Comparison of ENCODE assay signal across 8 cellular contexts in the genomic region with DNA sequence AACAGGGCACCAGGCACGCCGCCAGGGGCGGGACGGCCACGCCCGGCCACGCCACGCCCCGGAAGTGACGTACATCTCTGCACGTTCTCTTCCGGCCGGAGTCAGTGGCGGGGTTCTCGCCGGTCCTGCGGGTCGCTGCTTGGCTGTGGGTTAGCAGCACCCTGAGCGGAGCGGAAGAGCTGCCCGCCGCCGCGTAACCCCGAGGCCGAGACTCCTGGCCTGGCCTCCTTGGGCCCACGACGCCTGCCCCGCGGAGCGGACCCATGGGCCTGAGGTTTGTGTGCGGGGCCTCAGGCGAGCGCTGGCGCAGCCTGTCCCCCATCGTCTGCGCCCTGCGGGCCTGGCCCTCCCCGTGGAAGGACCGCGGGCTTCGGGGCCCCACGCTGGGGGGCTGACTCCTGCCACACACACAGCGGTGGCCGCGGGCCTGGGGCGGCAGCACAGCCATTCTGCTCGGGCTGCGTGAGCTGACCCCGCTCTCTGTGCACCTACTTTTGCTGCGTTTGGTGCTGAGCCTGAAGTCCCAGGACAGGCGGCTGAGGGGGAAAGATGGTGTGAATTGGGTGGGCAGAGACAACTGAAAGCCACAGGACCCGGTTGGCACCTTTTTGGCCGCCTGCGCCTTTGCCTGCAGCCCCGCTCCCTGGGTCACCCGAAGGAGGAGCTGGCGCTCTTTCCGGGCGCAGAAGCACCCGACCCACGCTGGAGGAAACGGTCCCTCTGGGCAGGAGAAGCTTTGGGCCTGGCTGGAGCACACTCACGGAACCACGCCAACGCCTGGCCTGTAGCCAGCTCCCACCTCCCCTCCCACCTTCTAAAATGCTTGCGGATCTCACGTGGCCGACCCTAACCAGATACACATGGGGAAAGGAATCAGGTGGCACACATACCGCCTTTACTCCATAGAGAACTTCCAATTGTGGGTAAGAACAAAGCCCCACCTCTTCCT. TPM values are rescaled to one million over a fixed set of nuclear protein-coding genes. Genes with fewer than 3 reads are reported as not detected.
DNase-seq lines count a peak whose midpoint lies in the region; ATAC-seq and TF ChIP-seq lines count a peak whose summit lies in the region.

No MANE protein-coding gene starts in this region.

- no peak overlapping the region; the same call in 1 of the 2 replicates for H2BK120ac ChIP-seq in IMR-90 (ENCODE audit: low read depth, low read length)

- peak overlapping the region; percentile 85 for H3K4ac ChIP-seq in IMR-90 (ENCODE audit: low read depth, low read length)

- peak overlapping the region; percentile 100 for H3K4me2 ChIP-seq in IMR-90 (ENCODE audit: low read depth, low read length)
- H3K4me2 ChIP-seq in OCI-LY1 (ENCODE audit: low read length): peak overlapping the region; percentile 78

- POLR2A ChIA-PET in IMR-90 (lab: Charles Lee; ENCODE audit: unreplicated experiment): no interaction called here

- peak; percentile 87 for DNase-seq in CMK (ENCODE audit: low read depth)
- DNase-seq in IMR-90: peak; percentile 85
- DNase-seq in activated T-cell treated with anti-CD3 and anti-CD28 coated beads for 24 hours (ENCODE audit: low read depth): peak; percentile 95
- DNase-seq in epithelial cell of prostate (ENCODE audit: low read depth, low spot score): peak; percentile 71
- DNase-seq in mucosa of descending colon: peak; percentile 97 to 99 (median 98)
- peak; percentile 93 to 94 for DNase-seq in stimulated activated CD8-positive, alpha-beta memory T cell treated with anti-CD3 and anti-CD28 coated beads, Interleukin-2, amount 100 ng/mL, for 1 hour (ENCODE audit: low read depth in 2 of 2)

- TF ChIP-seq RAD21 in IMR-90 (IDR thresholded peaks at IDR 0.05; ENCODE audit: low read length): no peak

- peak overlapping the region; percentile 85 for H2AK5ac ChIP-seq in IMR-90 (ENCODE audit: low read depth, low read length)

- peak; percentile 90 for TF ChIP-seq POLR2A in IMR-90 (IDR thresholded peaks at IDR 0.05; ENCODE audit: low read depth, low read length)

- H3K9ac ChIP-seq in IMR-90 (ENCODE audit: low read depth, low read length) (peak overlapping the region; percentile 91), OCI-LY1 (ENCODE audit: low read length) (peak overlapping the region; percentile 84)

- H3K9me3 ChIP-seq in IMR-90 (ENCODE audit: control insufficient read depth, insufficient read depth, low read length) (no peaks in the 10 kb centered on the region), OCI-LY1 (ENCODE audit: low read length) (no peaks in the 10 kb centered on the region), mucosa of descending colon (no peaks in the 10 kb centered on the region)

- dilution Hi-C loops in IMR-90 (cut with HindIII; ENCODE audit: low sequenced_read_pairs, unreplicated experiment): no loop called here

- peak overlapping the region; percentile 56; the same call in 1 of the 2 replicates for H3K56ac ChIP-seq in IMR-90 (ENCODE audit: extremely low read depth, insufficient read depth, low read length)

- in situ Hi-C loops in IMR-90 (cut with MboI; ENCODE audit: low sequenced_read_pairs): no loop called here

- peak overlapping the region; percentile 50 to 83; a peak in 1 of 4 replicates for H4K8ac ChIP-seq in IMR-90 (ENCODE audit: low read depth in 2 of 2, low read length in 2 of 2)

- 0 out of 2 replicates have a peak, but pooled peaks cover 3% of the 10 kb centered on the region for H3F3A ChIP-seq in OCI-LY1 (ENCODE audit: insufficient read depth, low read length)

- H3K9me2 ChIP-seq in OCI-LY1 (ENCODE audit: low read depth, low read length): no peaks in the 10 kb centered on the region

- peak overlapping the region; percentile 95 for H3K4me3 ChIP-seq in IMR-90 (ENCODE audit: insufficient read depth, low read depth, low read length)
- H3K4me3 ChIP-seq in OCI-LY1 (ENCODE audit: low read depth, low read length, poor library complexity, severe bottlenecking): peak overlapping the region; percentile 91
- H3K4me3 ChIP-seq in mucosa of descending colon: peak overlapping the region; percentile 75

- peaks cover 49% of the 10 kb centered on the region for H4K20me1 ChIP-seq in IMR-90 (ENCODE audit: insufficient read depth, low read length)
- no peaks in the 10 kb centered on the region for H4K20me1 ChIP-seq in OCI-LY1 (ENCODE audit: insufficient read depth, low read length)

- TSS peak; percentile 52 for BruUV-seq in IMR-90 (replicated peaks; lab: Mats Ljungman, UMichigan)

- TF ChIP-seq CTCF in IMR-90 (conservative IDR thresholded peaks at IDR 0.05; ENCODE audit: low read depth, low read length): no peak
- no peak for TF ChIP-seq CTCF in OCI-LY1 (IDR thresholded peaks at IDR 0.05; ENCODE audit: low read length)
- no peak for TF ChIP-seq CTCF in mucosa of descending colon (IDR thresholded peaks at IDR 0.05)

- peak overlapping the region; percentile 75 for H4K91ac ChIP-seq in IMR-90 (ENCODE audit: insufficient read depth, low read depth, low read length)

- CTCF ChIA-PET in IMR-90 (lab: Yijun Ruan, JAX): no interaction called here

- peak overlapping the region; percentile 61 for H4K5ac ChIP-seq in IMR-90 (ENCODE audit: low read depth, low read length)

- H3K23ac ChIP-seq in IMR-90 (ENCODE audit: low read depth, low read length): peak overlapping the region; percentile 84

- H3K27me3 ChIP-seq in IMR-90 (ENCODE audit: control insufficient read depth, insufficient read depth, low read length) (no peaks in the 10 kb centered on the region), OCI-LY1 (ENCODE audit: insufficient read depth, low read length) (no peaks in the 10 kb centered on the region)

- H3K14ac ChIP-seq in IMR-90 (replicated peaks; ENCODE audit: low read depth, low read length): peak overlapping the region; percentile 61

- peaks cover 33 to 73% of the 10 kb centered on the region in 2 experiments; a peak in 3 of 4 replicates for H3K79me1 ChIP-seq in IMR-90 (ENCODE audit: low read depth in 1 of 2, low read length in 2 of 2)

- intact Hi-C loops in IMR-90 (cut with micrococcal nuclease): loop anchor here (2.0 to 5.0 kb wide), 2 partner anchors 93 to 170 kb away; a partner anchor contains a TSS
- intact Hi-C loops in mucosa of descending colon (cut with DNase I, micrococcal nuclease): loop anchor here (10.0 kb wide), 2 partner anchors 90 to 170 kb away; a partner anchor contains a TSS

- no peak overlapping the region for H2BK15ac ChIP-seq in IMR-90 (ENCODE audit: low read depth, low read length)

- 0 out of 2 replicates have a peak, but pooled peaks cover 9% of the 10 kb centered on the region for H3K9me1 ChIP-seq in IMR-90 (ENCODE audit: insufficient read depth, low read length)

- peak overlapping the region; percentile 94 for H3K27ac ChIP-seq in IMR-90 (ENCODE audit: insufficient read depth, low read length)
- peak overlapping the region; percentile 76 for H3K27ac ChIP-seq in OCI-LY1 (ENCODE audit: low read depth, low read length, poor library complexity, severe bottlenecking)
- H3K27ac ChIP-seq in epithelial cell of prostate: peak overlapping the region; percentile 100

- H2AK9ac ChIP-seq in IMR-90 (replicated peaks; ENCODE audit: low read depth, low read length, poor library complexity): peak overlapping the region; percentile 99

- H2AFZ ChIP-seq in IMR-90 (replicated peaks; ENCODE audit: low read length, poor library complexity): peak overlapping the region; percentile 96
- H2AFZ ChIP-seq in OCI-LY1 (ENCODE audit: low read length): no peak overlapping the region

- ATAC-seq in GM21360 (IDR thresholded peaks at IDR 0.05; ENCODE audit: unreplicated experiment): peak; percentile 37
- peak; percentile 62 for ATAC-seq in IMR-90 (ENCODE audit: low read depth)
- ATAC-seq in mucosa of descending colon: peak; percentile 86

- H2BK5ac ChIP-seq in IMR-90 (ENCODE audit: low read depth, low read length, poor library complexity, severe bottlenecking): peak overlapping the region; percentile 90

- H3K36me3 ChIP-seq in IMR-90 (ENCODE audit: control insufficient read depth, insufficient read depth, low read length): peaks cover 57% of the 10 kb centered on the region
- H3K36me3 ChIP-seq in OCI-LY1 (ENCODE audit: insufficient read depth, low read length): peaks cover 42% of the 10 kb centered on the region
- no peaks in the 10 kb centered on the region for H3K36me3 ChIP-seq in mucosa of descending colon (ENCODE audit: low read depth)

- no peaks in the 10 kb centered on the region for H3K79me2 ChIP-seq in OCI-LY1 (ENCODE audit: insufficient read depth, low read length)

- H2BK20ac ChIP-seq in IMR-90 (ENCODE audit: low read depth, low read length): no peak overlapping the region

- H3K18ac ChIP-seq in IMR-90 (ENCODE audit: low read depth, low read length): no peak overlapping the region

- WGBS in IMR-90 (ENCODE audit: extremely low coverage in 2 of 2, insufficient read length in 1 of 2), 2 experiments: 0% methylated on average over 18 of the region's 70 CpGs; no CpG with 5 or more reads in 1 of the 2 experiments

- H3K4me1 ChIP-seq in IMR-90 (ENCODE audit: control insufficient read depth, insufficient read depth, low read length) (peaks cover 16% of the 10 kb centered on the region), OCI-LY1 (ENCODE audit: insufficient read depth, low read length, severe bottlenecking) (peaks cover 68% of the 10 kb centered on the region), mucosa of descending colon (ENCODE audit: low read depth) (peaks cover 34% of the 10 kb centered on the region)

TF ChIP-seq in IMR-90, 13 proteins besides CTCF, POLR2A, EP300 and RAD21:
- TF ChIP-seq, protein P1, sequence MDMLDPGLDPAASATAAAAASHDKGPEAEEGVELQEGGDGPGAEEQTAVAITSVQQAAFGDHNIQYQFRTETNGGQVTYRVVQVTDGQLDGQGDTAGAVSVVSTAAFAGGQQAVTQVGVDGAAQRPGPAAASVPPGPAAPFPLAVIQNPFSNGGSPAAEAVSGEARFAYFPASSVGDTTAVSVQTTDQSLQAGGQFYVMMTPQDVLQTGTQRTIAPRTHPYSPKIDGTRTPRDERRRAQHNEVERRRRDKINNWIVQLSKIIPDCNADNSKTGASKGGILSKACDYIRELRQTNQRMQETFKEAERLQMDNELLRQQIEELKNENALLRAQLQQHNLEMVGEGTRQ (IDR thresholded peaks at IDR 0.05; ENCODE audit: low read depth, low read length): no peak
- TF ChIP-seq MXI1 (IDR thresholded peaks at IDR 0.05; ENCODE audit: borderline replicate concordance, low read depth, low read length): peak; percentile 72; the same call in 1 of the 2 replicates
- TF ChIP-seq BHLHE40 (IDR thresholded peaks at IDR 0.05; ENCODE audit: low read depth, low read length): peak; percentile 88
- TF ChIP-seq MAZ (IDR thresholded peaks at IDR 0.05; ENCODE audit: borderline replicate concordance, low read depth, low read length): 0 out of 2 replicates have a peak, but pooled peaks have one; percentile 17
TF ChIP-seq in IMR-90: peak in this region for 3.

RNA-seq across cellular contexts. Expression of a gene that starts 28.1 kb away (rescaled TPM):
- total RNA-seq in IMR-90 (2012; rRNA removed) (10.9 and 19.2 TPM in 2 replicates), mucosa of descending colon (10 to 100 TPM; 18.2 to 23.8 (median 23.5) TPM)
- 11.3 and 12.6 TPM in 2 replicates for polyA plus RNA-seq in IMR-90 (2012; rRNA removed)
- polyA plus RNA-seq in IMR-90 (2012; cell fraction: cytosol; rRNA removed): 5.4 and 8.4 TPM in 2 replicates
- 6.7 and 10.4 TPM in 2 replicates for polyA plus RNA-seq in IMR-90 (2012; cell fraction: nucleus; rRNA removed; ENCODE audit: low replicate concordance)

RNA-seq across cellular contexts. Expression of a gene that starts 28.3 kb away (rescaled TPM):
- 1.6 and 1.7 TPM in 2 replicates for total RNA-seq in IMR-90 (2012; rRNA removed)
- polyA plus RNA-seq in IMR-90 (2012; rRNA removed): 2.1 and 2.2 TPM in 2 replicates
- 2.0 and 2.3 TPM in 2 replicates for polyA plus RNA-seq in IMR-90 (2012; cell fraction: cytosol; rRNA removed)
- 1.1 and 1.6 TPM in 2 replicates for polyA plus RNA-seq in IMR-90 (2012; cell fraction: nucleus; rRNA removed; ENCODE audit: low replicate concordance)
- total RNA-seq in mucosa of descending colon: 1 to 10 TPM in 2 of 3 donors, under 1 TPM in 1; 0.87 to 8.9 (median 3.9) TPM

Comparison
In these comparisons a context has a peak if more than half of its experiments do, and no peak if none do; other contexts are left out.
1. Peak in every context shown above with its lines: DNase-seq, ATAC-seq, H3K4me3 ChIP-seq and H3K27ac ChIP-seq.